Comparison of ENCODE assay signal across 24 cellular contexts in genomic region chr2:186746584-186746983, GRCh38. TPM values are rescaled to one million over a fixed set of nuclear protein-coding genes. Genes with fewer than 3 reads are reported as not detected.
DNase-seq lines count a peak whose midpoint lies in the region; ATAC-seq and TF ChIP-seq lines count a peak whose summit lies in the region.
"Had no signal": no experiment of that assay in that cellular context is flagged by ENCODE, and none has a peak within 500 bp of the region (broad histone marks: within the 10 kb centered on the region; RNA-seq: fewer than 3 reads in every experiment).

No MANE protein-coding gene starts in this region.

- no peak overlapping the region for H2BK120ac ChIP-seq in mesendoderm (ENCODE audit: low read depth, low read length)

- H3K9ac ChIP-seq in mesendoderm (ENCODE audit: low read length): no peak overlapping the region

- H3K9me3 Mint-ChIP-seq in CD14-positive monocyte: peaks cover 0 to 7% (median 0%) of the 10 kb centered on the region in 7 donors
- H3K9me3 Mint-ChIP-seq: HFFc6; T-helper 2 cell treated with Interferon-gamma antibody and Interleukin-4, amounts not matched to agents 5 μg/mL and 100 μg/mL, for 36 hours had no signal

- H3K4me1 ChIP-seq in mesendoderm (ENCODE audit: control insufficient read depth, low read depth, low read length): no peaks in the 10 kb centered on the region

- H2BK5ac ChIP-seq in mesendoderm (ENCODE audit: low read length): no peak overlapping the region

- H4K8ac ChIP-seq in mesendoderm (ENCODE audit: low read depth, low read length): no peak overlapping the region

- no peak overlapping the region for H3K27ac ChIP-seq in mesendoderm (ENCODE audit: low read depth, low read length)
- H3K27ac ChIP-seq: C4-2B had no signal

- no CpG with 5 or more reads among the region's 1 CpG for WGBS in mesendoderm (ENCODE audit: extremely low coverage, insufficient coverage, low lambda C conversion rate)

- H3K4me2 ChIP-seq in mesendoderm (ENCODE audit: low read length): no peak overlapping the region

- no peak overlapping the region for H2AK5ac ChIP-seq in mesendoderm (ENCODE audit: low read length)

- ATAC-seq in GM18502 (IDR thresholded peaks at IDR 0.05; ENCODE audit: poor library complexity, unreplicated experiment): peak; percentile 49
- ATAC-seq in HG02623 (IDR thresholded peaks at IDR 0.05; ENCODE audit: unreplicated experiment): peak; percentile 39
- peak; percentile 52 for ATAC-seq in HG02938 (IDR thresholded peaks at IDR 0.05; ENCODE audit: unreplicated experiment)
- ATAC-seq in HG03342 (IDR thresholded peaks at IDR 0.05; ENCODE audit: unreplicated experiment): no peak
- ATAC-seq in HG02763 (IDR thresholded peaks at IDR 0.05; ENCODE audit: unreplicated experiment): no peak
- ATAC-seq: Right ventricle myocardium inferior had no signal

- no peaks in the 10 kb centered on the region for H3K36me3 ChIP-seq in mesendoderm (ENCODE audit: control insufficient read depth, insufficient read depth, low read length)

- TF ChIP-seq CTCF in CD14-positive monocyte (IDR thresholded peaks at IDR 0.05): no peak

- no peak overlapping the region for H3K23ac ChIP-seq in mesendoderm (ENCODE audit: low read length)

- H3K36me3 Mint-ChIP-seq in CD14-positive monocyte: no peaks in the 10 kb centered on the region

- H2BK15ac ChIP-seq in mesendoderm (replicated peaks; ENCODE audit: low read depth): no peak overlapping the region

- peaks cover 0 to 1% (median 0%) of the 10 kb centered on the region in 3 donors for H3K27me3 Mint-ChIP-seq in CD14-positive monocyte (ENCODE audit: low read depth in 3 of 3)

- intact Hi-C loops in CD14-positive monocyte (cut with micrococcal nuclease): no loop called here

- H3K27ac Mint-ChIP-seq in CD14-positive monocyte: no peak overlapping the region
- H3K27ac Mint-ChIP-seq: HFFc6; T-helper 2 cell treated with Interferon-gamma antibody and Interleukin-4, amounts not matched to agents 5 μg/mL and 100 μg/mL, for 36 hours had no signal

- no peak overlapping the region for H4K5ac ChIP-seq in mesendoderm (ENCODE audit: low read length)

- no peak for DNase-seq in mesendoderm
- no peak for DNase-seq in CD14-positive monocyte (ENCODE audit: low spot score)
- DNase-seq: ACHN; AML-193; DMS79; H7; HFFc6; Kasumi-1; MM.1S; NCI-H1092; NCI-H146; NCI-H2081; NCI-H2171 treated with DMSO at 0.1 percent for 48 hours; NCI-H446; NCI-H69; NK-92 treated with Interleukin-12 subunit alpha and Interleukin-12 subunit beta, amount 100 ng/mL, for 24 hours had no signal

- no peak overlapping the region for H3K4ac ChIP-seq in mesendoderm (ENCODE audit: low read depth, low read length)

- no peak overlapping the region for H3K18ac ChIP-seq in mesendoderm (ENCODE audit: low read length)

- H3K4me3 Mint-ChIP-seq in CD14-positive monocyte: no peak overlapping the region
- H3K4me3 Mint-ChIP-seq: HFFc6; T-helper 2 cell treated with Interferon-gamma antibody and Interleukin-4, amounts not matched to agents 5 μg/mL and 100 μg/mL, for 36 hours had no signal

- no peaks in the 10 kb centered on the region for H3K79me1 ChIP-seq in mesendoderm (ENCODE audit: low read length)

- no peaks in the 10 kb centered on the region for H3K79me2 ChIP-seq in mesendoderm (ENCODE audit: control insufficient read depth, insufficient read depth, low read length)

- H3K4me3 ChIP-seq in mesendoderm (ENCODE audit: low read length): no peak overlapping the region

- H3K56ac ChIP-seq in mesendoderm (ENCODE audit: low read length): no peak overlapping the region

- H3K4me1 Mint-ChIP-seq in CD14-positive monocyte: no peaks in the 10 kb centered on the region

- H3K27me3 ChIP-seq in mesendoderm (ENCODE audit: insufficient read depth, low read length, poor library complexity): no peaks in the 10 kb centered on the region

RNA-seq across cellular contexts. Expression of gene FAM171B, which starts 52.7 kb away (rescaled TPM):
- 4.7 TPM for polyA plus RNA-seq in mesendoderm (2013, experiment 1 of 2)
- polyA plus RNA-seq in mesendoderm (2013, experiment 2 of 2): 4.9 TPM
- polyA plus RNA-seq in CD14-positive monocyte: under 1 TPM; 0.28 to 0.31 TPM

Comparison
In these comparisons a context has a peak if more than half of its experiments do, and no peak if none do; other contexts are left out.
1. ATAC-seq: peak in GM18502 (single experiment), HG02623 (single experiment) and HG02938 (single experiment); none in HG03342 (single experiment) and HG02763 (single experiment).